ENCODE assay signal across 2 cellular contexts in genomic region chr2:197442865-197443264, GRCh38.
A peak's percentile ranks its signal among the peaks of the same experiment; 100 is the strongest.
TF ChIP-seq lines count a peak whose summit lies in the region.

No MANE protein-coding gene starts in this region.

TF ChIP-seq in liver, 16 proteins besides CTCF, POLR2A, EP300 and RAD21:
- TF ChIP-seq, protein P1, sequence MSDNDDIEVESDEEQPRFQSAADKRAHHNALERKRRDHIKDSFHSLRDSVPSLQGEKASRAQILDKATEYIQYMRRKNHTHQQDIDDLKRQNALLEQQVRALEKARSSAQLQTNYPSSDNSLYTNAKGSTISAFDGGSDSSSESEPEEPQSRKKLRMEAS (IDR thresholded peaks at IDR 0.05), result peak; percentile 11
- no peak for TF ChIP-seq FOXA2 (IDR thresholded peaks at IDR 0.05)
TF ChIP-seq in liver: peak in this region for 1.

TF ChIP-seq in HepG2, 621 proteins besides CTCF, POLR2A, EP300 and RAD21:
- TF ChIP-seq ZNF30 (CRISPR knock-in tag; IDR thresholded peaks at IDR 0.05) (no peak), GTF2F1 (IDR thresholded peaks at IDR 0.05; ENCODE audit: low read length) (no peak), AHR (CRISPR knock-in tag; IDR thresholded peaks at IDR 0.05) (no peak), ZSCAN20 (CRISPR knock-in tag; IDR thresholded peaks at IDR 0.05; ENCODE audit: borderline replicate concordance) (no peak), RAD51 (IDR thresholded peaks at IDR 0.05; ENCODE audit: borderline replicate concordance) (no peak), SOX13 (IDR thresholded peaks at IDR 0.05) (no peak), SOX13 (CRISPR knock-in tag; conservative IDR thresholded peaks at IDR 0.05 in 1 of 2, IDR thresholded peaks at IDR 0.05 in 1 of 2) (no peak), RBM22 (optimal IDR thresholded peaks at IDR 0.05; ENCODE audit: low read length) (no peak), TGIF2 (CRISPR knock-in tag; IDR thresholded peaks at IDR 0.05) (no peak), ZNF83 (CRISPR knock-in tag; IDR thresholded peaks at IDR 0.05; ENCODE audit: borderline replicate concordance) (no peak), HNF4G (IDR thresholded peaks at IDR 0.05; ENCODE audit: borderline replicate concordance, low read depth, low read length) (no peak), HNF4G (CRISPR knock-in tag; IDR thresholded peaks at IDR 0.05; ENCODE audit: borderline replicate concordance, low read depth) (no peak), CERS6 (CRISPR knock-in tag; IDR thresholded peaks at IDR 0.05) (no peak), ZNF484 (CRISPR knock-in tag; IDR thresholded peaks at IDR 0.05; ENCODE audit: borderline replicate concordance, low read depth) (no peak), ZNF770 (CRISPR knock-in tag; IDR thresholded peaks at IDR 0.05) (no peak), FOSL2 (CRISPR knock-in tag; IDR thresholded peaks at IDR 0.05) (no peak)
- TF ChIP-seq, protein P2, sequence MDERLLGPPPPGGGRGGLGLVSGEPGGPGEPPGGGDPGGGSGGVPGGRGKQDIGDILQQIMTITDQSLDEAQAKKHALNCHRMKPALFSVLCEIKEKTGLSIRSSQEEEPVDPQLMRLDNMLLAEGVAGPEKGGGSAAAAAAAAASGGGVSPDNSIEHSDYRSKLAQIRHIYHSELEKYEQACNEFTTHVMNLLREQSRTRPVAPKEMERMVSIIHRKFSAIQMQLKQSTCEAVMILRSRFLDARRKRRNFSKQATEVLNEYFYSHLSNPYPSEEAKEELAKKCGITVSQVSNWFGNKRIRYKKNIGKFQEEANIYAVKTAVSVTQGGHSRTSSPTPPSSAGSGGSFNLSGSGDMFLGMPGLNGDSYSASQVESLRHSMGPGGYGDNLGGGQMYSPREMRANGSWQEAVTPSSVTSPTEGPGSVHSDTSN (CRISPR knock-in tag; IDR thresholded peaks at IDR 0.05), result no peak
- TF ChIP-seq, protein P3, sequence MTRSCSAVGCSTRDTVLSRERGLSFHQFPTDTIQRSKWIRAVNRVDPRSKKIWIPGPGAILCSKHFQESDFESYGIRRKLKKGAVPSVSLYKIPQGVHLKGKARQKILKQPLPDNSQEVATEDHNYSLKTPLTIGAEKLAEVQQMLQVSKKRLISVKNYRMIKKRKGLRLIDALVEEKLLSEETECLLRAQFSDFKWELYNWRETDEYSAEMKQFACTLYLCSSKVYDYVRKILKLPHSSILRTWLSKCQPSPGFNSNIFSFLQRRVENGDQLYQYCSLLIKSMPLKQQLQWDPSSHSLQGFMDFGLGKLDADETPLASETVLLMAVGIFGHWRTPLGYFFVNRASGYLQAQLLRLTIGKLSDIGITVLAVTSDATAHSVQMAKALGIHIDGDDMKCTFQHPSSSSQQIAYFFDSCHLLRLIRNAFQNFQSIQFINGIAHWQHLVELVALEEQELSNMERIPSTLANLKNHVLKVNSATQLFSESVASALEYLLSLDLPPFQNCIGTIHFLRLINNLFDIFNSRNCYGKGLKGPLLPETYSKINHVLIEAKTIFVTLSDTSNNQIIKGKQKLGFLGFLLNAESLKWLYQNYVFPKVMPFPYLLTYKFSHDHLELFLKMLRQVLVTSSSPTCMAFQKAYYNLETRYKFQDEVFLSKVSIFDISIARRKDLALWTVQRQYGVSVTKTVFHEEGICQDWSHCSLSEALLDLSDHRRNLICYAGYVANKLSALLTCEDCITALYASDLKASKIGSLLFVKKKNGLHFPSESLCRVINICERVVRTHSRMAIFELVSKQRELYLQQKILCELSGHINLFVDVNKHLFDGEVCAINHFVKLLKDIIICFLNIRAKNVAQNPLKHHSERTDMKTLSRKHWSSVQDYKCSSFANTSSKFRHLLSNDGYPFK (CRISPR knock-in tag; IDR thresholded peaks at IDR 0.05; ENCODE audit: borderline replicate concordance), result no peak
- TF ChIP-seq, protein P4, sequence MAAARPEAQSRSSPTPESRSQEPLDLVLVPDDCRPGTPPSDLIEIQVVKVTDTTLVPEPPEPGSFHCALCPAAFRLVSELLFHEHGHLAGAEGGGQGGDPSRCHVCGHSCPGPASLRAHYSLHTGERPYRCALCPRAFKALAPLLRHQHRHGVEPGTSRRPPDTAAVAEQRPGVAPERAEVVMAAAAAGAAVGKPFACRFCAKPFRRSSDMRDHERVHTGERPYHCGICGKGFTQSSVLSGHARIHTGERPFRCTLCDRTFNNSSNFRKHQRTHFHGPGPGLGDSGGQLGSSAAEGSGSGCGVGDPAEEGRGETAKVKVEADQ (CRISPR knock-in tag; IDR thresholded peaks at IDR 0.05; ENCODE audit: borderline replicate concordance), result no peak
